Comparison of ENCODE assay signal across 2 cellular contexts in genomic region chr7:128349121-128349825, GRCh38.
TF ChIP-seq lines count a peak whose summit lies in the region.

No MANE protein-coding gene starts in this region.

TF ChIP-seq in SK-N-SH treated with all-trans-retinoic acid at 6 μM for 48 hours, 23 proteins besides CTCF, POLR2A, EP300 and RAD21:
- TF ChIP-seq TSHZ2 (CRISPR knock-in tag; IDR thresholded peaks at IDR 0.05) (no peak), ZNF8 (CRISPR knock-in tag; IDR thresholded peaks at IDR 0.05) (no peak), TOX (CRISPR knock-in tag; IDR thresholded peaks at IDR 0.05; ENCODE audit: borderline replicate concordance) (no peak), ZC3H10 (CRISPR knock-in tag; IDR thresholded peaks at IDR 0.05) (no peak), SNAI2 (CRISPR knock-in tag; IDR thresholded peaks at IDR 0.05) (no peak), PPARA (CRISPR knock-in tag; IDR thresholded peaks at IDR 0.05; ENCODE audit: borderline replicate concordance) (no peak), ZFP3 (CRISPR knock-in tag; IDR thresholded peaks at IDR 0.05) (no peak), GLIS3 (CRISPR knock-in tag; IDR thresholded peaks at IDR 0.05) (no peak), ZNF70 (CRISPR knock-in tag; IDR thresholded peaks at IDR 0.05) (no peak), ZFP30 (CRISPR knock-in tag; IDR thresholded peaks at IDR 0.05) (no peak), CSRNP3 (CRISPR knock-in tag; IDR thresholded peaks at IDR 0.05) (no peak), ZNF565 (CRISPR knock-in tag; conservative IDR thresholded peaks at IDR 0.05; ENCODE audit: low read depth) (no peak), ESRRG (CRISPR knock-in tag; IDR thresholded peaks at IDR 0.05) (no peak), PATZ1 (CRISPR knock-in tag; IDR thresholded peaks at IDR 0.05; ENCODE audit: borderline replicate concordance) (no peak)

TF ChIP-seq in endothelial cell of umbilical vein, 7 proteins besides CTCF, POLR2A, EP300 and RAD21:
- TF ChIP-seq MYC (IDR thresholded peaks at IDR 0.05; ENCODE audit: low read depth, low read length), result no peak
- TF ChIP-seq EZH2 (IDR thresholded peaks at IDR 0.05; ENCODE audit: borderline replicate concordance, low read depth, low read length, severe bottlenecking), result peak; percentile 36
- TF ChIP-seq GATA2 (IDR thresholded peaks at IDR 0.05; ENCODE audit: insufficient read depth, insufficient read length, low read depth, low read length), result no peak
TF ChIP-seq in endothelial cell of umbilical vein: peak in this region for 1.
